ENCODE assay signal across 1 cellular context in the genomic region with DNA sequence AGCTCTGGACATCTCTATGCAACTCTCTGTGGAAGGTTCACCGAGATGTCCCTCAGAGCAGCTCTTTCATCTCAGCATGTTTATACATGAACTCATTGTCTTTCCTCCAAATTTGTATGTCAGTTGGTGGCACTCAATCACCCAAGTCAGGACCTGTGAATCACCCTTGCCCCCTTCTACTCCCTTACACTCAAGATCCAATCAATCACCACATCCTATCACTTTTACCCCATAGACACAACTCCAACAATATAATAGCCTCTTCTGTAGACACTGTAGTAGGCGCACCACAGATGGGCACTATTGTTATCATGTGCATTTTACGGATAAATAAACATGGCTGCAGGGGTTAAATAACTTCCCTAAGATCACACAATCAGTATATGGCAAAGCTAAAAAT.
TF ChIP-seq lines count a peak whose summit lies in the region.

No MANE protein-coding gene starts in this region.

TF ChIP-seq in GM12891, 5 proteins besides CTCF, POLR2A, EP300 and RAD21:
- TF ChIP-seq SPI1 (IDR thresholded peaks at IDR 0.05; ENCODE audit: low read depth, low read length) = no peak
- no peak for TF ChIP-seq PAX5 (IDR thresholded peaks at IDR 0.05; ENCODE audit: insufficient read depth, low read length, severe bottlenecking)
- no peak for TF ChIP-seq POLR2AphosphoS5 (IDR thresholded peaks at IDR 0.05; ENCODE audit: low read depth, low read length)
- TF ChIP-seq TAF1 (IDR thresholded peaks at IDR 0.05; ENCODE audit: low read depth, low read length) = no peak
- no peak for TF ChIP-seq POU2F2 (IDR thresholded peaks at IDR 0.05; ENCODE audit: low read depth, low read length)
